In the genomic region with DNA sequence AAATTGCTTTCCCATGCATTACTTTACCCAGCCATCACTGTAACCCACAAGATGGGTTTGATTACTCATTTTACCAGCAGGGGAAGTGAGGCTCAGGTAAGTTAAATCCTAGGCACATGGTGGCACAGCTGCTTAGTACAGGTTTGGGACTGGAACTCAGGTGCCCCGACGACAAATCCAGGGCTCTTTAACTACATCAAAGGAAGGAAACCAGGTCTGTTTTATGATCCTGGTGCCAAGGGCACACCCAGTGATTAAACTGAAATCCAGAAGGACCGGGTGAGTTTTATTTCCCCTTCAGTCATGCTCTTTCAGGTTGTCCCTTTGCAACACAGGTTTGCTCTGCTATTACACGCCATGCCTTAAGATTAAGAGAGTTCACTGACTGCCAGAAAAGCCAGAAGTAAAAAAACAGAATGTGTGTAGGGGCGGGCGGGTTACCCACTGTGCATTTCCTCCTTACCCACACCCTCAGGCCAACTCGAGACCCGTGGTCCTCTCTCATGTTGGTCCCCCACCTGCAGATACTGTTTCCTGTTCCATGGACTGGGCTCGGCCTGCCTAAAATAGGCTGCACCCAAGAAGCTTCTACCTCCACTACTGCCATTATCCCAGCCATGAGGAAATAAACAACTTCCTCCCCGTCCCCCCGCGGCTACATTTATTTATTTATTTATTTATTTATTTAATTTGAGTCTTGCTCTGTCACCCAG, we compare ENCODE assay signal across 8 cellular contexts. TPM values are rescaled to one million over a fixed set of nuclear protein-coding genes. Genes with fewer than 3 reads are reported as not detected.
DNase-seq lines count a peak whose midpoint lies in the region; ATAC-seq and TF ChIP-seq lines count a peak whose summit lies in the region.

No MANE protein-coding gene starts in this region.

- peak overlapping the region; percentile 98 for H3K27ac Mint-ChIP-seq in activated naive CD8-positive, alpha-beta T cell
- H3K27ac Mint-ChIP-seq in memory B cell = peak overlapping the region; percentile 99

- TF ChIP-seq CTCF in GM10248 (IDR thresholded peaks at IDR 0.05; ENCODE audit: control extremely low read depth, extremely low read depth, low read depth, missing control alignments) = no peak

- H3K4me1 Mint-ChIP-seq in activated naive CD8-positive, alpha-beta T cell (ENCODE audit: low read depth) = peaks cover 31% of the 10 kb centered on the region
- H3K4me1 Mint-ChIP-seq in memory B cell = peaks cover 40% of the 10 kb centered on the region

- intact Hi-C loops in Right ventricle myocardium superior (cut with DNase I) = no loop called here
- intact Hi-C loops in cardiac septum (cut with DNase I) = no loop called here

- no peaks in the 10 kb centered on the region for H3K9me3 Mint-ChIP-seq in activated naive CD8-positive, alpha-beta T cell (ENCODE audit: low read depth)
- no peaks in the 10 kb centered on the region for H3K9me3 Mint-ChIP-seq in memory B cell

- POLR2A ChIA-PET in GM10248 (lab: Yijun Ruan, JAX) = no interaction called here

- CTCF ChIA-PET in GM10248 (lab: Yijun Ruan, JAX) = no interaction called here

- no peaks in the 10 kb centered on the region for H3K27me3 Mint-ChIP-seq in activated naive CD8-positive, alpha-beta T cell
- no peaks in the 10 kb centered on the region for H3K27me3 Mint-ChIP-seq in memory B cell

- H3K4me3 Mint-ChIP-seq in activated naive CD8-positive, alpha-beta T cell = peak overlapping the region; percentile 96
- peak overlapping the region; percentile 98 for H3K4me3 Mint-ChIP-seq in memory B cell

- DNase-seq in Right ventricle myocardium superior (no peak), cardiac septum (ENCODE audit: low spot score) (no peak), memory B cell (ENCODE audit: low spot score in 2 of 2) (peak; percentile 18 to 33), ureter (ENCODE audit: low spot score) (peak; percentile 52), GM10248 (ENCODE audit: extremely low spot score) (no peak), activated gamma-delta T cell (lab: John Stamatoyannopoulos, UW) (no peak)

- no peaks in the 10 kb centered on the region for H3K36me3 Mint-ChIP-seq in activated naive CD8-positive, alpha-beta T cell
- H3K36me3 Mint-ChIP-seq in memory B cell = no peaks in the 10 kb centered on the region

- ATAC-seq in Right ventricle myocardium superior (ENCODE audit: poor library complexity) = peak; percentile 9
- ATAC-seq in memory B cell (ENCODE audit: low read depth) = peak; percentile 10
- no peak for ATAC-seq in HG03469 (IDR thresholded peaks at IDR 0.05; ENCODE audit: unreplicated experiment)

RNA-seq across cellular contexts. Expression of gene KDM7A, which starts 55.2 kb away (rescaled TPM):
- total RNA-seq in Right ventricle myocardium superior (11.9 TPM), cardiac septum (11.8 TPM), ureter (17.7 TPM)

Comparison
In these comparisons a context has a peak if more than half of its experiments do, and no peak if none do; other contexts are left out.
1. DNase-seq: peak in memory B cell (2 of 2) and ureter (single experiment); none in Right ventricle myocardium superior (single experiment), cardiac septum (single experiment), GM10248 (single experiment) and activated gamma-delta T cell (single experiment).